Comparison of ENCODE assay signal across 22 cellular contexts in genomic region chr19:29697523-29698261, GRCh38. TPM values are rescaled to one million over a fixed set of nuclear protein-coding genes. Genes with fewer than 3 reads are reported as not detected.
DNase-seq lines count a peak whose midpoint lies in the region; ATAC-seq, FAIRE-seq and TF ChIP-seq lines count a peak whose summit lies in the region.
"Had no signal": no experiment of that assay in that cellular context is flagged by ENCODE, and none has a peak within 500 bp of the region (broad histone marks: within the 10 kb centered on the region; RNA-seq: fewer than 3 reads in every experiment).

No MANE protein-coding gene starts in this region.

- no peaks in the 10 kb centered on the region for H3K36me3 Mint-ChIP-seq in activated naive CD4-positive, alpha-beta T cell treated with anti-CD3 and anti-CD28 coated beads, Interleukin-2, amount 50 U/mL, for 24 hours
- no peaks in the 10 kb centered on the region for H3K36me3 Mint-ChIP-seq in activated naive CD4-positive, alpha-beta T cell treated with anti-CD3 and anti-CD28 coated beads, Interleukin-2, amount 50 U/mL, for 72 hours
- H3K36me3 Mint-ChIP-seq in activated naive CD8-positive, alpha-beta T cell treated with anti-CD3 and anti-CD28 coated beads for 36 hours = peaks cover 5% of the 10 kb centered on the region
- no peaks in the 10 kb centered on the region for H3K36me3 Mint-ChIP-seq in natural killer cell treated with Interleukin-12 subunit alpha and Interleukin-12 subunit beta and Interleukin-15 and Interleukin-18, amount 100 ng/mL, for 72 hours
- H3K36me3 Mint-ChIP-seq in glutamatergic neuron (ENCODE audit: unreplicated experiment) = no peaks in the 10 kb centered on the region

- TF ChIP-seq CTCF in glutamatergic neuron (IDR thresholded peaks at IDR 0.05; ENCODE audit: partially characterized antibody, unreplicated experiment) (no peak), GM13976 (IDR thresholded peaks at IDR 0.05; ENCODE audit: borderline replicate concordance, control extremely low read depth, extremely low read depth, insufficient read depth, missing control alignments) (no peak)

- H3K4me3 Mint-ChIP-seq in activated naive CD4-positive, alpha-beta T cell treated with anti-CD3 and anti-CD28 coated beads, Interleukin-2, amount 50 U/mL, for 24 hours = no peak overlapping the region
- no peak overlapping the region for H3K4me3 Mint-ChIP-seq in activated naive CD8-positive, alpha-beta T cell treated with anti-CD3 and anti-CD28 coated beads for 36 hours
- no peak overlapping the region for H3K4me3 Mint-ChIP-seq in natural killer cell treated with Interleukin-12 subunit alpha and Interleukin-12 subunit beta and Interleukin-15 and Interleukin-18, amount 100 ng/mL, for 72 hours
- H3K4me3 Mint-ChIP-seq in glutamatergic neuron (ENCODE audit: unreplicated experiment) = no peak overlapping the region
- H3K4me3 Mint-ChIP-seq: activated CD4-positive, alpha-beta T cell treated with anti-CD3 and anti-CD28 coated beads, Interleukin-2, amount 10 ng/mL, durations not matched to agents 24 days and 14 days had no signal

- DNase-seq in activated naive CD4-positive, alpha-beta T cell treated with anti-CD3 and anti-CD28 coated beads, Interleukin-2, amount 50 U/mL, for 72 hours (ENCODE audit: low spot score in 2 of 2) = no peak
- no peak for DNase-seq in activated naive CD8-positive, alpha-beta T cell treated with anti-CD3 and anti-CD28 coated beads for 36 hours
- no peak for DNase-seq in natural killer cell treated with Interleukin-12 subunit alpha and Interleukin-12 subunit beta and Interleukin-15 and Interleukin-18, amount 100 ng/mL, for 72 hours (ENCODE audit: low spot score)
- DNase-seq in urothelium cell line (ENCODE audit: low spot score) (no peak), glutamatergic neuron (no peak), GM13976 (ENCODE audit: low spot score) (no peak), RPMI8226 (no peak)
- DNase-seq: ACHN; activated CD4-positive, alpha-beta T cell treated with anti-CD3 and anti-CD28 coated beads, Interleukin-2, amount 10 ng/mL, durations not matched to agents 24 days and 14 days; activated gamma-delta T cell; C1 segment of cervical spinal cord; DMS153; erythroblast; foreskin fibroblast; GF-D8; H7; NCI-H1092; NCI-H2029; NCI-H345; SHP77; stimulated activated CD4-positive, alpha-beta T cell treated with anti-CD3 and anti-CD28 coated beads, Interleukin-4, amount 100 ng/mL, for 1 hour had no signal

- in situ Hi-C loops in GM13976 (cut with MboI; ENCODE audit: low sequenced_read_pairs, unreplicated experiment) = no loop called here

- peak overlapping the region; percentile 90 for H3K27ac Mint-ChIP-seq in activated naive CD4-positive, alpha-beta T cell treated with anti-CD3 and anti-CD28 coated beads, Interleukin-2, amount 50 U/mL, for 24 hours
- peak overlapping the region in 1 of 2 donors; percentile 83 for H3K27ac Mint-ChIP-seq in activated naive CD4-positive, alpha-beta T cell treated with anti-CD3 and anti-CD28 coated beads, Interleukin-2, amount 50 U/mL, for 72 hours
- H3K27ac Mint-ChIP-seq in activated naive CD8-positive, alpha-beta T cell treated with anti-CD3 and anti-CD28 coated beads for 36 hours = peak overlapping the region; percentile 71
- H3K27ac Mint-ChIP-seq in natural killer cell treated with Interleukin-12 subunit alpha and Interleukin-12 subunit beta and Interleukin-15 and Interleukin-18, amount 100 ng/mL, for 72 hours = peak overlapping the region; percentile 23 to 61
- no peak overlapping the region for H3K27ac Mint-ChIP-seq in glutamatergic neuron (ENCODE audit: unreplicated experiment)
- H3K27ac Mint-ChIP-seq: activated CD4-positive, alpha-beta T cell treated with anti-CD3 and anti-CD28 coated beads, Interleukin-2, amount 10 ng/mL, durations not matched to agents 24 days and 14 days had no signal

- H3K27me3 Mint-ChIP-seq in activated naive CD4-positive, alpha-beta T cell treated with anti-CD3 and anti-CD28 coated beads, Interleukin-2, amount 50 U/mL, for 24 hours = no peaks in the 10 kb centered on the region
- H3K27me3 Mint-ChIP-seq in activated naive CD8-positive, alpha-beta T cell treated with anti-CD3 and anti-CD28 coated beads for 36 hours = no peaks in the 10 kb centered on the region
- no peaks in the 10 kb centered on the region for H3K27me3 Mint-ChIP-seq in natural killer cell treated with Interleukin-12 subunit alpha and Interleukin-12 subunit beta and Interleukin-15 and Interleukin-18, amount 100 ng/mL, for 72 hours
- H3K27me3 Mint-ChIP-seq in glutamatergic neuron (ENCODE audit: unreplicated experiment) = peaks cover 11% of the 10 kb centered on the region
- H3K27me3 Mint-ChIP-seq: activated CD4-positive, alpha-beta T cell treated with anti-CD3 and anti-CD28 coated beads, Interleukin-2, amount 10 ng/mL, durations not matched to agents 24 days and 14 days had no signal

- H3K9me3 Mint-ChIP-seq in activated naive CD4-positive, alpha-beta T cell treated with anti-CD3 and anti-CD28 coated beads, Interleukin-2, amount 50 U/mL, for 24 hours = no peaks in the 10 kb centered on the region
- no peaks in the 10 kb centered on the region for H3K9me3 Mint-ChIP-seq in activated naive CD4-positive, alpha-beta T cell treated with anti-CD3 and anti-CD28 coated beads, Interleukin-2, amount 50 U/mL, for 72 hours
- peaks cover 4% of the 10 kb centered on the region for H3K9me3 Mint-ChIP-seq in activated naive CD8-positive, alpha-beta T cell treated with anti-CD3 and anti-CD28 coated beads for 36 hours
- no peaks in the 10 kb centered on the region for H3K9me3 Mint-ChIP-seq in natural killer cell treated with Interleukin-12 subunit alpha and Interleukin-12 subunit beta and Interleukin-15 and Interleukin-18, amount 100 ng/mL, for 72 hours
- peaks cover 9% of the 10 kb centered on the region for H3K9me3 Mint-ChIP-seq in glutamatergic neuron (ENCODE audit: unreplicated experiment)
- H3K9me3 Mint-ChIP-seq: activated CD4-positive, alpha-beta T cell treated with anti-CD3 and anti-CD28 coated beads, Interleukin-2, amount 10 ng/mL, durations not matched to agents 24 days and 14 days had no signal

- peaks cover 12% of the 10 kb centered on the region for H3K4me1 Mint-ChIP-seq in activated naive CD4-positive, alpha-beta T cell treated with anti-CD3 and anti-CD28 coated beads, Interleukin-2, amount 50 U/mL, for 24 hours
- H3K4me1 Mint-ChIP-seq in activated naive CD8-positive, alpha-beta T cell treated with anti-CD3 and anti-CD28 coated beads for 36 hours = peaks cover 15% of the 10 kb centered on the region
- peaks cover 16 to 22% of the 10 kb centered on the region in 2 donors for H3K4me1 Mint-ChIP-seq in natural killer cell treated with Interleukin-12 subunit alpha and Interleukin-12 subunit beta and Interleukin-15 and Interleukin-18, amount 100 ng/mL, for 72 hours (ENCODE audit: low read depth in 2 of 2)
- H3K4me1 Mint-ChIP-seq in glutamatergic neuron (ENCODE audit: low read depth, unreplicated experiment) = peaks cover 9% of the 10 kb centered on the region

- FAIRE-seq in urothelium cell line (lab: Jason Lieb, UNC) = peak; percentile 86

- no peak for ATAC-seq in activated naive CD4-positive, alpha-beta T cell treated with anti-CD3 and anti-CD28 coated beads, Interleukin-2, amount 50 U/mL, for 72 hours
- ATAC-seq in natural killer cell treated with Interleukin-12 subunit alpha and Interleukin-12 subunit beta and Interleukin-15 and Interleukin-18, amount 100 ng/mL, for 72 hours = no peak

RNA-seq across cellular contexts. Expression of gene C19orf12, which starts 17.4 kb away (rescaled TPM):
- 10 to 100 TPM; 30.9 to 33.9 TPM for total RNA-seq in activated naive CD4-positive, alpha-beta T cell treated with anti-CD3 and anti-CD28 coated beads, Interleukin-2, amount 50 U/mL, for 72 hours
- total RNA-seq in activated naive CD8-positive, alpha-beta T cell treated with anti-CD3 and anti-CD28 coated beads for 36 hours = 10 to 100 TPM; 30.9 to 32.3 TPM
- 10 to 100 TPM; 44.8 to 50.8 TPM for total RNA-seq in natural killer cell treated with Interleukin-12 subunit alpha and Interleukin-12 subunit beta and Interleukin-15 and Interleukin-18, amount 100 ng/mL, for 72 hours
- total RNA-seq in glutamatergic neuron (ENCODE audit: unreplicated experiment) = 66.7 TPM

RNA-seq across cellular contexts. Expression of gene PLEKHF1, which starts 32.4 kb away (rescaled TPM):
- total RNA-seq in activated naive CD4-positive, alpha-beta T cell treated with anti-CD3 and anti-CD28 coated beads, Interleukin-2, amount 50 U/mL, for 72 hours = 10 to 100 TPM; 24.3 to 29.7 TPM
- total RNA-seq in activated naive CD8-positive, alpha-beta T cell treated with anti-CD3 and anti-CD28 coated beads for 36 hours = 10 to 100 TPM; 21.7 to 22.2 TPM
- total RNA-seq in natural killer cell treated with Interleukin-12 subunit alpha and Interleukin-12 subunit beta and Interleukin-15 and Interleukin-18, amount 100 ng/mL, for 72 hours = 10 to 100 TPM; 15.6 to 17.7 TPM
- 0.96 TPM for total RNA-seq in glutamatergic neuron (ENCODE audit: unreplicated experiment)
